In genomic region chr22:30021881-30022619, GRCh38 we compare ENCODE assay signal across 1 cellular context.
TF ChIP-seq lines count a peak whose summit lies in the region.

No MANE protein-coding gene starts in this region.

TF ChIP-seq in GM23338, 12 proteins besides CTCF, POLR2A, EP300 and RAD21 (continued from another document):
- TF ChIP-seq, protein P1, sequence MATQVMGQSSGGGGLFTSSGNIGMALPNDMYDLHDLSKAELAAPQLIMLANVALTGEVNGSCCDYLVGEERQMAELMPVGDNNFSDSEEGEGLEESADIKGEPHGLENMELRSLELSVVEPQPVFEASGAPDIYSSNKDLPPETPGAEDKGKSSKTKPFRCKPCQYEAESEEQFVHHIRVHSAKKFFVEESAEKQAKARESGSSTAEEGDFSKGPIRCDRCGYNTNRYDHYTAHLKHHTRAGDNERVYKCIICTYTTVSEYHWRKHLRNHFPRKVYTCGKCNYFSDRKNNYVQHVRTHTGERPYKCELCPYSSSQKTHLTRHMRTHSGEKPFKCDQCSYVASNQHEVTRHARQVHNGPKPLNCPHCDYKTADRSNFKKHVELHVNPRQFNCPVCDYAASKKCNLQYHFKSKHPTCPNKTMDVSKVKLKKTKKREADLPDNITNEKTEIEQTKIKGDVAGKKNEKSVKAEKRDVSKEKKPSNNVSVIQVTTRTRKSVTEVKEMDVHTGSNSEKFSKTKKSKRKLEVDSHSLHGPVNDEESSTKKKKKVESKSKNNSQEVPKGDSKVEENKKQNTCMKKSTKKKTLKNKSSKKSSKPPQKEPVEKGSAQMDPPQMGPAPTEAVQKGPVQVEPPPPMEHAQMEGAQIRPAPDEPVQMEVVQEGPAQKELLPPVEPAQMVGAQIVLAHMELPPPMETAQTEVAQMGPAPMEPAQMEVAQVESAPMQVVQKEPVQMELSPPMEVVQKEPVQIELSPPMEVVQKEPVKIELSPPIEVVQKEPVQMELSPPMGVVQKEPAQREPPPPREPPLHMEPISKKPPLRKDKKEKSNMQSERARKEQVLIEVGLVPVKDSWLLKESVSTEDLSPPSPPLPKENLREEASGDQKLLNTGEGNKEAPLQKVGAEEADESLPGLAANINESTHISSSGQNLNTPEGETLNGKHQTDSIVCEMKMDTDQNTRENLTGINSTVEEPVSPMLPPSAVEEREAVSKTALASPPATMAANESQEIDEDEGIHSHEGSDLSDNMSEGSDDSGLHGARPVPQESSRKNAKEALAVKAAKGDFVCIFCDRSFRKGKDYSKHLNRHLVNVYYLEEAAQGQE (IDR thresholded peaks at IDR 0.05; ENCODE audit: unreplicated experiment), result no peak
- no peak for TF ChIP-seq ZNF114 (CRISPR knock-in tag; IDR thresholded peaks at IDR 0.05)
- no peak for TF ChIP-seq NANOG (IDR thresholded peaks at IDR 0.05; ENCODE audit: borderline replicate concordance)
- no peak for TF ChIP-seq STAT1 (IDR thresholded peaks at IDR 0.05; ENCODE audit: unreplicated experiment)
- TF ChIP-seq, protein P2, sequence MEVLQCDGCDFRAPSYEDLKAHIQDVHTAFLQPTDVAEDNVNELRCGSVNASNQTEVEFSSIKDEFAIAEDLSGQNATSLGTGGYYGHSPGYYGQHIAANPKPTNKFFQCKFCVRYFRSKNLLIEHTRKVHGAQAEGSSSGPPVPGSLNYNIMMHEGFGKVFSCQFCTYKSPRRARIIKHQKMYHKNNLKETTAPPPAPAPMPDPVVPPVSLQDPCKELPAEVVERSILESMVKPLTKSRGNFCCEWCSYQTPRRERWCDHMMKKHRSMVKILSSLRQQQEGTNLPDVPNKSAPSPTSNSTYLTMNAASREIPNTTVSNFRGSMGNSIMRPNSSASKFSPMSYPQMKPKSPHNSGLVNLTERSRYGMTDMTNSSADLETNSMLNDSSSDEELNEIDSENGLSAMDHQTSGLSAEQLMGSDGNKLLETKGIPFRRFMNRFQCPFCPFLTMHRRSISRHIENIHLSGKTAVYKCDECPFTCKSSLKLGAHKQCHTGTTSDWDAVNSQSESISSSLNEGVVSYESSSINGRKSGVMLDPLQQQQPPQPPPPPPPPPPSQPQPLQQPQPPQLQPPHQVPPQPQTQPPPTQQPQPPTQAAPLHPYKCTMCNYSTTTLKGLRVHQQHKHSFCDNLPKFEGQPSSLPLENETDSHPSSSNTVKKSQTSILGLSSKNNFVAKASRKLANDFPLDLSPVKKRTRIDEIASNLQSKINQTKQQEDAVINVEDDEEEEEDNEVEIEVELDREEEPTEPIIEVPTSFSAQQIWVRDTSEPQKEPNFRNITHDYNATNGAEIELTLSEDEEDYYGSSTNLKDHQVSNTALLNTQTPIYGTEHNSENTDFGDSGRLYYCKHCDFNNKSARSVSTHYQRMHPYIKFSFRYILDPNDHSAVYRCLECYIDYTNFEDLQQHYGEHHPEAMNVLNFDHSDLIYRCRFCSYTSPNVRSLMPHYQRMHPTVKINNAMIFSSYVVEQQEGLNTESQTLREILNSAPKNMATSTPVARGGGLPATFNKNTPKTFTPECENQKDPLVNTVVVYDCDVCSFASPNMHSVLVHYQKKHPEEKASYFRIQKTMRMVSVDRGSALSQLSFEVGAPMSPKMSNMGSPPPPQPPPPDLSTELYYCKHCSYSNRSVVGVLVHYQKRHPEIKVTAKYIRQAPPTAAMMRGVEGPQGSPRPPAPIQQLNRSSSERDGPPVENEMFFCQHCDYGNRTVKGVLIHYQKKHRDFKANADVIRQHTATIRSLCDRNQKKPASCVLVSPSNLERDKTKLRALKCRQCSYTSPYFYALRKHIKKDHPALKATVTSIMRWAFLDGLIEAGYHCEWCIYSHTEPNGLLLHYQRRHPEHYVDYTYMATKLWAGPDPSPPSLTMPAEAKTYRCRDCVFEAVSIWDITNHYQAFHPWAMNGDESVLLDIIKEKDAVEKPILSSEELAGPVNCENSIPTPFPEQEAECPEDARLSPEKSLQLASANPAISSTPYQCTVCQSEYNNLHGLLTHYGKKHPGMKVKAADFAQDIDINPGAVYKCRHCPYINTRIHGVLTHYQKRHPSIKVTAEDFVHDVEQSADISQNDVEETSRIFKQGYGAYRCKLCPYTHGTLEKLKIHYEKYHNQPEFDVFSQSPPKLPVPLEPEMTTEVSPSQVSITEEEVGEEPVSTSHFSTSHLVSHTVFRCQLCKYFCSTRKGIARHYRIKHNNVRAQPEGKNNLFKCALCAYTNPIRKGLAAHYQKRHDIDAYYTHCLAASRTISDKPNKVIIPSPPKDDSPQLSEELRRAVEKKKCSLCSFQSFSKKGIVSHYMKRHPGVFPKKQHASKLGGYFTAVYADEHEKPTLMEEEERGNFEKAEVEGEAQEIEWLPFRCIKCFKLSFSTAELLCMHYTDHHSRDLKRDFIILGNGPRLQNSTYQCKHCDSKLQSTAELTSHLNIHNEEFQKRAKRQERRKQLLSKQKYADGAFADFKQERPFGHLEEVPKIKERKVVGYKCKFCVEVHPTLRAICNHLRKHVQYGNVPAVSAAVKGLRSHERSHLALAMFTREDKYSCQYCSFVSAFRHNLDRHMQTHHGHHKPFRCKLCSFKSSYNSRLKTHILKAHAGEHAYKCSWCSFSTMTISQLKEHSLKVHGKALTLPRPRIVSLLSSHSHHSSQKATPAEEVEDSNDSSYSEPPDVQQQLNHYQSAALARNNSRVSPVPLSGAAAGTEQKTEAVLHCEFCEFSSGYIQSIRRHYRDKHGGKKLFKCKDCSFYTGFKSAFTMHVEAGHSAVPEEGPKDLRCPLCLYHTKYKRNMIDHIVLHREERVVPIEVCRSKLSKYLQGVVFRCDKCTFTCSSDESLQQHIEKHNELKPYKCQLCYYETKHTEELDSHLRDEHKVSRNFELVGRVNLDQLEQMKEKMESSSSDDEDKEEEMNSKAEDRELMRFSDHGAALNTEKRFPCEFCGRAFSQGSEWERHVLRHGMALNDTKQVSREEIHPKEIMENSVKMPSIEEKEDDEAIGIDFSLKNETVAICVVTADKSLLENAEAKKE (CRISPR knock-in tag; IDR thresholded peaks at IDR 0.05), result no peak
- TF ChIP-seq EZH2 (IDR thresholded peaks at IDR 0.05; ENCODE audit: low read depth, unreplicated experiment), result no peak
- no peak for TF ChIP-seq JUNB (IDR thresholded peaks at IDR 0.05; ENCODE audit: unreplicated experiment)
- TF ChIP-seq EZH2phosphoT487 (IDR thresholded peaks at IDR 0.05; ENCODE audit: unreplicated experiment), result no peak
- no peak for TF ChIP-seq CREB1 (CRISPR knock-in tag; IDR thresholded peaks at IDR 0.05; ENCODE audit: low read depth)
TF ChIP-seq in GM23338: peak in this region for 0.
